Comparison of ENCODE assay signal across 10 cellular contexts in genomic region chr16:85651822-85652430, GRCh38. TPM values are rescaled to one million over a fixed set of nuclear protein-coding genes. Genes with fewer than 3 reads are reported as not detected.
DNase-seq lines count a peak whose midpoint lies in the region; ATAC-seq and TF ChIP-seq lines count a peak whose summit lies in the region.
"Had no signal": no experiment of that assay in that cellular context is flagged by ENCODE, and none has a peak within 500 bp of the region (broad histone marks: within the 10 kb centered on the region; RNA-seq: fewer than 3 reads in every experiment).

No MANE protein-coding gene starts in this region.

- no peaks in the 10 kb centered on the region for H3K9me3 ChIP-seq in HUES64 (ENCODE audit: insufficient read depth, low read depth, low read length)
- no peaks in the 10 kb centered on the region for H3K9me3 ChIP-seq in SJCRH30 (replicated peaks)
- H3K9me3 ChIP-seq in left ventricle myocardium inferior (replicated peaks), result no peaks in the 10 kb centered on the region
- H3K9me3 ChIP-seq in gastrocnemius medialis, result no peaks in the 10 kb centered on the region

- no peaks in the 10 kb centered on the region for H3K36me3 Mint-ChIP-seq in activated T-helper 1 cell treated with anti-CD3 and anti-CD28 coated beads, Interleukin-12 subunit alpha, Interleukin-12 subunit beta, Interleukin-2, Interleukin-4 antibody, amounts not matched to agents 30 ng/mL and 10 ng/mL and 1 ng/mL, durations not matched to agents 14 hours and 24 hours and 36 hours (ENCODE audit: low read depth)

- H3K9me3 Mint-ChIP-seq in activated T-helper 1 cell treated with anti-CD3 and anti-CD28 coated beads, Interleukin-12 subunit alpha, Interleukin-12 subunit beta, Interleukin-2, Interleukin-4 antibody, amounts not matched to agents 30 ng/mL and 10 ng/mL and 1 ng/mL, durations not matched to agents 14 hours and 24 hours and 36 hours, result no peaks in the 10 kb centered on the region
- H3K9me3 Mint-ChIP-seq: activated naive CD8-positive, alpha-beta T cell treated with anti-CD3 and anti-CD28 coated beads, Interleukin-2, amount 50 U/mL, for 24 hours had no signal

- DNase-seq in SJCRH30 (peak; percentile 41 to 47), left ventricle myocardium inferior (no peak), gastrocnemius medialis (no peak), HPDE6-E6E7 (ENCODE audit: extremely low spot score) (no peak), foreskin melanocyte (no peak)
- DNase-seq in activated T-helper 1 cell treated with anti-CD3 and anti-CD28 coated beads, Interleukin-12 subunit alpha, Interleukin-12 subunit beta, Interleukin-2, Interleukin-4 antibody, amounts not matched to agents 30 ng/mL and 10 ng/mL and 1 ng/mL, durations not matched to agents 14 hours and 24 hours and 36 hours (ENCODE audit: low spot score), result no peak
- DNase-seq: activated naive CD8-positive, alpha-beta T cell treated with anti-CD3 and anti-CD28 coated beads, Interleukin-2, amount 50 U/mL, for 24 hours; stimulated activated CD8-positive, alpha-beta memory T cell treated with anti-CD3 and anti-CD28 coated beads, Interleukin-4, amount 100 ng/mL, for 48 hours had no signal

- no peak overlapping the region for H3K27ac Mint-ChIP-seq in activated T-helper 1 cell treated with anti-CD3 and anti-CD28 coated beads, Interleukin-12 subunit alpha, Interleukin-12 subunit beta, Interleukin-2, Interleukin-4 antibody, amounts not matched to agents 30 ng/mL and 10 ng/mL and 1 ng/mL, durations not matched to agents 14 hours and 24 hours and 36 hours
- H3K27ac Mint-ChIP-seq: activated naive CD8-positive, alpha-beta T cell treated with anti-CD3 and anti-CD28 coated beads, Interleukin-2, amount 50 U/mL, for 24 hours had no signal

- peak overlapping the region; percentile 30; the same call in 1 of the 2 replicates for H3K27ac ChIP-seq in HUES64 (ENCODE audit: low read depth, low read length)
- peak overlapping the region; percentile 43; the same call in 1 of the 2 replicates for H3K27ac ChIP-seq in SJCRH30
- H3K27ac ChIP-seq in left ventricle myocardium inferior (replicated peaks), result peak overlapping the region; percentile 67
- H3K27ac ChIP-seq in gastrocnemius medialis, result peak overlapping the region in 3 of 4 donors; percentile 27 to 59 (median 41)

- H3K36me3 ChIP-seq in HUES64 (ENCODE audit: insufficient read depth, low read length) (peaks cover 56% of the 10 kb centered on the region), SJCRH30 (0 out of 2 replicates have a peak, but pooled peaks cover 2% of the 10 kb centered on the region), left ventricle myocardium inferior (peaks cover 38% of the 10 kb centered on the region), gastrocnemius medialis (peaks cover 0 to 29% of the 10 kb centered on the region in 2 donors)

- H3K4me3 ChIP-seq in HUES64 (ENCODE audit: low read length) (no peak overlapping the region), SJCRH30 (no peak overlapping the region), left ventricle myocardium inferior (no peak overlapping the region), gastrocnemius medialis (no peak overlapping the region)

- TF ChIP-seq POLR2A in gastrocnemius medialis (IDR thresholded peaks at IDR 0.05), result no peak

- H3K27me3 ChIP-seq in HUES64 (ENCODE audit: insufficient read depth, low read length) (no peaks in the 10 kb centered on the region), SJCRH30 (no peaks in the 10 kb centered on the region), left ventricle myocardium inferior (ENCODE audit: low read depth) (no peaks in the 10 kb centered on the region), gastrocnemius medialis (no peaks in the 10 kb centered on the region)

- TF ChIP-seq CTCF in left ventricle myocardium inferior (IDR thresholded peaks at IDR 0.05; ENCODE audit: borderline replicate concordance) (no peak), gastrocnemius medialis (IDR thresholded peaks at IDR 0.05 in 4 of 5, conservative IDR thresholded peaks at IDR 0.05 in 1 of 5) (no peak)

- H3K4me1 ChIP-seq in HUES64 (ENCODE audit: insufficient read depth, low read length) (no peaks in the 10 kb centered on the region), SJCRH30 (peaks cover 24% of the 10 kb centered on the region), left ventricle myocardium inferior (peaks cover 32% of the 10 kb centered on the region), gastrocnemius medialis (peaks cover 13 to 18% of the 10 kb centered on the region in 2 donors)

- no peaks in the 10 kb centered on the region for H3K4me1 Mint-ChIP-seq in activated T-helper 1 cell treated with anti-CD3 and anti-CD28 coated beads, Interleukin-12 subunit alpha, Interleukin-12 subunit beta, Interleukin-2, Interleukin-4 antibody, amounts not matched to agents 30 ng/mL and 10 ng/mL and 1 ng/mL, durations not matched to agents 14 hours and 24 hours and 36 hours (ENCODE audit: low read depth)

- no peak overlapping the region for H3K4me3 Mint-ChIP-seq in activated T-helper 1 cell treated with anti-CD3 and anti-CD28 coated beads, Interleukin-12 subunit alpha, Interleukin-12 subunit beta, Interleukin-2, Interleukin-4 antibody, amounts not matched to agents 30 ng/mL and 10 ng/mL and 1 ng/mL, durations not matched to agents 14 hours and 24 hours and 36 hours
- H3K4me3 Mint-ChIP-seq: activated naive CD8-positive, alpha-beta T cell treated with anti-CD3 and anti-CD28 coated beads, Interleukin-2, amount 50 U/mL, for 24 hours had no signal

- ATAC-seq in gastrocnemius medialis, result peak; percentile 7 to 13
- no peak for ATAC-seq in HG03460 (IDR thresholded peaks at IDR 0.05; ENCODE audit: unreplicated experiment)
- ATAC-seq: activated naive CD8-positive, alpha-beta T cell treated with anti-CD3 and anti-CD28 coated beads, Interleukin-2, amount 50 U/mL, for 24 hours had no signal

- no peaks in the 10 kb centered on the region for H3K27me3 Mint-ChIP-seq in activated T-helper 1 cell treated with anti-CD3 and anti-CD28 coated beads, Interleukin-12 subunit alpha, Interleukin-12 subunit beta, Interleukin-2, Interleukin-4 antibody, amounts not matched to agents 30 ng/mL and 10 ng/mL and 1 ng/mL, durations not matched to agents 14 hours and 24 hours and 36 hours (ENCODE audit: insufficient read depth)
- H3K27me3 Mint-ChIP-seq: activated naive CD8-positive, alpha-beta T cell treated with anti-CD3 and anti-CD28 coated beads, Interleukin-2, amount 50 U/mL, for 24 hours had no signal

- intact Hi-C loops in left ventricle myocardium inferior (cut with micrococcal nuclease), result no loop called here
- intact Hi-C loops in gastrocnemius medialis (cut with DNase I; ENCODE audit: low total_unique reads), result no loop called here
- intact Hi-C loops in activated T-helper 1 cell treated with anti-CD3 and anti-CD28 coated beads, Interleukin-12 subunit alpha, Interleukin-12 subunit beta, Interleukin-2, Interleukin-4 antibody, amounts not matched to agents 30 ng/mL and 10 ng/mL and 1 ng/mL, durations not matched to agents 14 hours and 24 hours and 36 hours (cut with micrococcal nuclease), result no loop called here

- WGBS in HUES64, result 92% methylated on average over 23 of the region's 23 CpGs

- no peak overlapping the region for H3K9ac ChIP-seq in HUES64 (ENCODE audit: low read depth, low read length)

- in situ Hi-C loops in gastrocnemius medialis (cut with MboI; ENCODE audit: low sequenced_read_pairs in 4 of 4), result no loop called here

RNA-seq across cellular contexts. Expression of gene GINS2, which starts 36.8 kb away (rescaled TPM):
- 37.1 TPM for polyA plus RNA-seq in HUES64 (2013, experiment 1 of 2)
- polyA plus RNA-seq in HUES64 (2013, experiment 2 of 2), result 36.0 TPM
- 50.9 and 51.2 TPM in 2 replicates for total RNA-seq in SJCRH30 (2014; rRNA removed; shearing (Covaris generic))
- 0.44 TPM for total RNA-seq in left ventricle myocardium inferior
- 1 to 10 TPM in 2 of 4 donors, under 1 TPM in 1, not detected in 1; 0.33 to 1.6 (median 1.6) TPM for total RNA-seq in gastrocnemius medialis
- total RNA-seq in activated T-helper 1 cell treated with anti-CD3 and anti-CD28 coated beads, Interleukin-12 subunit alpha, Interleukin-12 subunit beta, Interleukin-2, Interleukin-4 antibody, amounts not matched to agents 30 ng/mL and 10 ng/mL and 1 ng/mL, durations not matched to agents 14 hours and 24 hours and 36 hours, result 87.2 and 91.1 TPM in 2 replicates

RNA-seq across cellular contexts. Expression of gene GSE1, which starts 38.8 kb away (rescaled TPM):
- 33.4 TPM for polyA plus RNA-seq in HUES64 (2013, experiment 1 of 2)
- polyA plus RNA-seq in HUES64 (2013, experiment 2 of 2), result 32.2 TPM
- total RNA-seq in SJCRH30 (2014; rRNA removed; shearing (Covaris generic)), result 31.1 and 33.8 TPM in 2 replicates
- total RNA-seq in left ventricle myocardium inferior, result 34.2 TPM
- 10 to 100 TPM; 45.1 to 89.3 (median 71.3) TPM for total RNA-seq in gastrocnemius medialis
- 35.2 and 35.3 TPM in 2 replicates for total RNA-seq in activated T-helper 1 cell treated with anti-CD3 and anti-CD28 coated beads, Interleukin-12 subunit alpha, Interleukin-12 subunit beta, Interleukin-2, Interleukin-4 antibody, amounts not matched to agents 30 ng/mL and 10 ng/mL and 1 ng/mL, durations not matched to agents 14 hours and 24 hours and 36 hours

Comparison
In these comparisons a context has a peak if more than half of its experiments do, and no peak if none do; other contexts are left out.
1. DNase-seq: peak in SJCRH30 (2 of 2); none in left ventricle myocardium inferior (single experiment), gastrocnemius medialis (0 of 2), HPDE6-E6E7 (single experiment), foreskin melanocyte (single experiment) and activated T-helper 1 cell treated with anti-CD3 and anti-CD28 coated beads, Interleukin-12 subunit alpha, Interleukin-12 subunit beta, Interleukin-2, Interleukin-4 antibody, amounts not matched to agents 30 ng/mL and 10 ng/mL and 1 ng/mL, durations not matched to agents 14 hours and 24 hours and 36 hours (single experiment).
2. RNA of gene GINS2, which starts 36.8 kb away (total RNA-seq): 87.2 to 91.1 TPM in activated T-helper 1 cell treated with anti-CD3 and anti-CD28 coated beads, Interleukin-12 subunit alpha, Interleukin-12 subunit beta, Interleukin-2, Interleukin-4 antibody, amounts not matched to agents 30 ng/mL and 10 ng/mL and 1 ng/mL, durations not matched to agents 14 hours and 24 hours and 36 hours and 50.9 to 51.2 TPM in SJCRH30; 0.33 to 1.6 TPM in gastrocnemius medialis and 0.44 TPM in left ventricle myocardium inferior (single experiment); every median in the first group is over 10 times any median in the second.
3. Peak in every context shown above with its lines, with median percentiles within 50 percentile points of each other: H3K27ac ChIP-seq.